In genomic region chr7:121486590-121486989, GRCh38 we compare ENCODE assay signal across 23 cellular contexts.
"Had no signal": no experiment of that assay in that cellular context is flagged by ENCODE, and none has a peak within 500 bp of the region (broad histone marks: within the 10 kb centered on the region; RNA-seq: fewer than 3 reads in every experiment).

No MANE protein-coding gene starts in this region.

- ATAC-seq: activated T-helper 17 cell treated with anti-CD3 and anti-CD28 coated beads, Interleukin-2, amount 50 U/mL, for 72 hours had no signal

- H3K4me1 Mint-ChIP-seq: activated B cell treated with CpG ODN at 0.5 μM for 24 hours; activated T-helper 17 cell treated with anti-CD3 and anti-CD28 coated beads, Interleukin-2, amount 50 U/mL, for 72 hours had no signal

- H3K36me3 ChIP-seq: colonic mucosa, Peyer's patch, SJCRH30 had no signal

- H3K9me3 Mint-ChIP-seq: activated B cell treated with CpG ODN at 0.5 μM for 24 hours; activated CD4-positive, alpha-beta memory T cell treated with anti-CD3 and anti-CD28 coated beads for 36 hours; activated CD4-positive, alpha-beta T cell treated with anti-CD3 and anti-CD28 coated beads, Interleukin-2, amount 10 ng/mL, durations not matched to agents 24 days and 14 days; activated naive CD4-positive, alpha-beta T cell treated with anti-CD3 and anti-CD28 coated beads for 36 hours; activated T-helper 17 cell treated with anti-CD3 and anti-CD28 coated beads, Interleukin-2, amount 50 U/mL, for 72 hours; T-helper 1 cell treated with Interleukin-12 subunit alpha and Interleukin-12 subunit beta and Interleukin-4 antibody, amounts not matched to agents 30 μg/mL and 1 μg/mL, for 36 hours had no signal

- H3K27ac Mint-ChIP-seq: activated B cell treated with CpG ODN at 0.5 μM for 24 hours; activated CD4-positive, alpha-beta memory T cell treated with anti-CD3 and anti-CD28 coated beads for 36 hours; activated CD4-positive, alpha-beta T cell treated with anti-CD3 and anti-CD28 coated beads, Interleukin-2, amount 10 ng/mL, durations not matched to agents 24 days and 14 days; activated naive CD4-positive, alpha-beta T cell treated with anti-CD3 and anti-CD28 coated beads for 36 hours; activated naive CD8-positive, alpha-beta T cell; activated T-helper 17 cell treated with anti-CD3 and anti-CD28 coated beads, Interleukin-2, amount 50 U/mL, for 72 hours; T-helper 1 cell treated with Interleukin-12 subunit alpha and Interleukin-12 subunit beta and Interleukin-4 antibody, amounts not matched to agents 30 μg/mL and 1 μg/mL, for 36 hours had no signal

- H3K4me3 Mint-ChIP-seq: activated B cell treated with CpG ODN at 0.5 μM for 24 hours; activated CD4-positive, alpha-beta memory T cell treated with anti-CD3 and anti-CD28 coated beads for 36 hours; activated CD4-positive, alpha-beta T cell treated with anti-CD3 and anti-CD28 coated beads, Interleukin-2, amount 10 ng/mL, durations not matched to agents 24 days and 14 days; activated naive CD4-positive, alpha-beta T cell treated with anti-CD3 and anti-CD28 coated beads for 36 hours; activated naive CD8-positive, alpha-beta T cell; activated T-helper 17 cell treated with anti-CD3 and anti-CD28 coated beads, Interleukin-2, amount 50 U/mL, for 72 hours; T-helper 1 cell treated with Interleukin-12 subunit alpha and Interleukin-12 subunit beta and Interleukin-4 antibody, amounts not matched to agents 30 μg/mL and 1 μg/mL, for 36 hours had no signal

- H3K4me1 ChIP-seq: colonic mucosa had no signal

- H3K27me3 ChIP-seq: colonic mucosa, Peyer's patch, SJCRH30 had no signal

- DNase-seq: activated B cell treated with CpG ODN at 0.5 μM for 24 hours; activated CD4-positive, alpha-beta memory T cell treated with anti-CD3 and anti-CD28 coated beads for 36 hours; activated CD4-positive, alpha-beta T cell treated with anti-CD3 and anti-CD28 coated beads for 1 hour; activated CD4-positive, alpha-beta T cell treated with anti-CD3 and anti-CD28 coated beads, Interleukin-2, amount 10 ng/mL, durations not matched to agents 24 days and 14 days; activated CD8-positive, alpha-beta memory T cell treated with anti-CD3 and anti-CD28 coated beads for 24 hours; activated gamma-delta T cell; activated naive CD4-positive, alpha-beta T cell treated with anti-CD3 and anti-CD28 coated beads for 36 hours; activated T-cell treated with anti-CD3 and anti-CD28 coated beads, Interleukin-2, amount 50 U/mL, for 48 hours; caudate nucleus; colonic mucosa; NCI-H1105; NCI-H1436; NCI-H187; NCI-H2081; NCI-H510A treated with DMSO at 0.1 percent for 48 hours; NCI-H69; Peyer's patch; Right ventricle myocardium superior; SJCRH30 had no signal

- H3K36me3 Mint-ChIP-seq: activated CD4-positive, alpha-beta memory T cell treated with anti-CD3 and anti-CD28 coated beads for 36 hours; activated naive CD8-positive, alpha-beta T cell had no signal

- H3K27me3 Mint-ChIP-seq: activated CD4-positive, alpha-beta T cell treated with anti-CD3 and anti-CD28 coated beads, Interleukin-2, amount 10 ng/mL, durations not matched to agents 24 days and 14 days; activated naive CD8-positive, alpha-beta T cell had no signal

- H3K4me3 ChIP-seq: colonic mucosa, Peyer's patch, SJCRH30 had no signal

- H3K27ac ChIP-seq: colonic mucosa, Peyer's patch, RWPE1, SJCRH30 had no signal

- H3K9me3 ChIP-seq: colonic mucosa, Peyer's patch, SJCRH30 had no signal
